8 cellular contexts compared by ENCODE assay signal in the genomic region with DNA sequence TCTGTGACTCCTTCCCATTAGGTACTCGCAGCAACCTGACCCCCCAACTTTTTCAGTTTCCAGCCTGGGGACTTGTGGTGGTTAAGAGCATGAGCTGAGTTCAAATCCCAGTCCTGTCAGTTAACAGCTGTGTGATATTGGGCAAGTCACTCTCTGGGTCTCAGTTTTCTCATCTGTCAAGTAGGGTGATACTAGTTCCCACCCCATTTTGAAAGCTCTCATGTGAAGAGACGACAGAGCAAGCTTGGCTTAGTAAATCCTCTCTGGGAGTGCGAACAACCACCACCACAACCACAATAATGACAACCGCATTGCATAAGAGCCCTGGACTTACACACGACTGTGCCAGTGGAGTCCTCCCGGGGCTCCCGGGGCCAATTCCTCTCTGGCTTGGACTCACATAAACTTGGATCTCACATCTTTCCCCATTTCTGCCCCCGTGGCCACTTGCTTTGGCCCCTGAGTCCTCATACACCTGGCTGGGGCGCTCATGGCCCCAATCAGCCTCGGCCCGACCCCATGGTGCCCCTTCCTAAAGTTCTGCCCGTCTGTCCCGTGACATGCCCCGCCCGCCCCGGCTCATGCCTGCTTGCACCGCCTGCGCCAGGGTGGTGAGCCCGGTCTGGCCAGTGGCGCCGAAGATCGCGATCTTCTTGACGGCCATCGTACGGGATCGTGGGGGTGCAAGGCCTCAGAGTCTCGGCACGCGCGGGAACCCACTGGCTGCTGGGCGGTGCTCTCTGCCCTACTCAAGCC. TPM values are rescaled to one million over a fixed set of nuclear protein-coding genes. Genes with fewer than 3 reads are reported as not detected.
A peak's percentile ranks its signal among the peaks of the same experiment; 100 is the strongest.
DNase-seq lines count a peak whose midpoint lies in the region; TF ChIP-seq lines count a peak whose summit lies in the region.

Gene BLVRB (minus strand): TSS at position 721 of the 756 bp plus-strand sequence. CDS start 57 bp downstream, at position 664.

- peaks cover 0 to 7% of the 10 kb centered on the region in 2 donors for H3K9me3 ChIP-seq in neuronal stem cell (replicated peaks in 1 of 2; ENCODE audit: control insufficient read depth in 2 of 2, insufficient read depth in 1 of 2, low read depth in 1 of 2, low read length in 2 of 2)

- H3K27ac Mint-ChIP-seq in activated CD4-positive, alpha-beta T cell treated with anti-CD3 and anti-CD28 coated beads, Interleukin-2, amount 10 ng/mL, durations not matched to agents 24 days and 14 days = peak within 1 kb of the TSS; percentile 87
- H3K27ac Mint-ChIP-seq in activated CD4-positive, alpha-beta memory T cell treated with anti-CD3 and anti-CD28 coated beads, Interleukin-2, amount 10 ng/mL, durations not matched to agents 7 days and 5 days = peak within 1 kb of the TSS; percentile 70

- no peak for DNase-seq in activated CD4-positive, alpha-beta T cell treated with anti-CD3 and anti-CD28 coated beads, Interleukin-2, amount 10 ng/mL, durations not matched to agents 24 days and 14 days
- no peak for DNase-seq in activated CD4-positive, alpha-beta T cell treated with anti-CD3 and anti-CD28 coated beads, Interleukin-2, amount 50 U/mL, for 1 hour
- DNase-seq in LNCaP clone FGC (ENCODE audit: low read depth) (no peak), fibroblast of villous mesenchyme (ENCODE audit: low read depth) (peak; percentile 88), neuronal stem cell (ENCODE audit: low spot score) (no peak), cerebellar nuclear complex (lab: John Stamatoyannopoulos, UW) (no peak), NCI-H2171 (lab: John Stamatoyannopoulos, UW) (no peak)
- DNase-seq in activated CD4-positive, alpha-beta memory T cell treated with anti-CD3 and anti-CD28 coated beads, Interleukin-2, amount 10 ng/mL, durations not matched to agents 7 days and 5 days = peak; percentile 20

- WGBS in neuronal stem cell (ENCODE audit: extremely low coverage in 2 of 2, insufficient read length in 2 of 2, insufficient replicate concordance in 1 of 2), 2 donors = no CpG with 5 or more reads among the region's 32 CpGs

- no peak within 1 kb of the TSS for H2BK120ac ChIP-seq in neuronal stem cell (ENCODE audit: low read depth, low read length)

- no peaks in the 10 kb centered on the region for H3K9me3 Mint-ChIP-seq in activated CD4-positive, alpha-beta T cell treated with anti-CD3 and anti-CD28 coated beads, Interleukin-2, amount 10 ng/mL, durations not matched to agents 24 days and 14 days
- H3K9me3 Mint-ChIP-seq in activated CD4-positive, alpha-beta memory T cell treated with anti-CD3 and anti-CD28 coated beads, Interleukin-2, amount 10 ng/mL, durations not matched to agents 7 days and 5 days = no peaks in the 10 kb centered on the region

- H3K14ac ChIP-seq in neuronal stem cell (ENCODE audit: low read length) = peak within 1 kb of the TSS; percentile 1

- H3K4ac ChIP-seq in neuronal stem cell (ENCODE audit: low read length) = no peak within 1 kb of the TSS

- H4K8ac ChIP-seq in neuronal stem cell (ENCODE audit: low read depth, low read length) = no peak within 1 kb of the TSS

- peaks cover 24% of the 10 kb centered on the region for H3K4me1 Mint-ChIP-seq in activated CD4-positive, alpha-beta T cell treated with anti-CD3 and anti-CD28 coated beads, Interleukin-2, amount 10 ng/mL, durations not matched to agents 24 days and 14 days
- H3K4me1 Mint-ChIP-seq in activated CD4-positive, alpha-beta memory T cell treated with anti-CD3 and anti-CD28 coated beads, Interleukin-2, amount 10 ng/mL, durations not matched to agents 7 days and 5 days = peaks cover 36% of the 10 kb centered on the region

- peak within 1 kb of the TSS; percentile 95 for H3K4me2 ChIP-seq in neuronal stem cell (ENCODE audit: insufficient read depth, low read length, poor library complexity, severe bottlenecking)

- CTCF ChIA-PET in activated CD4-positive, alpha-beta memory T cell treated with anti-CD3 and anti-CD28 coated beads, Interleukin-2, amount 10 ng/mL, durations not matched to agents 7 days and 5 days (lab: Charles Lee) = interaction anchor here (0.7 to 4.0 kb wide), 23 partner anchors 9 to 341 kb away, joined by 3 to 51 read pairs (median 5); partner anchors contain the start of genes AKT2, C19orf47, PLD3 and SERTAD1

- H2AFZ ChIP-seq in neuronal stem cell (ENCODE audit: low read length) = peak within 1 kb of the TSS; percentile 99

- H3K23ac ChIP-seq in neuronal stem cell (ENCODE audit: low read depth, low read length, poor library complexity) = peak within 1 kb of the TSS; percentile 98

- H3K27me3 Mint-ChIP-seq in activated CD4-positive, alpha-beta T cell treated with anti-CD3 and anti-CD28 coated beads, Interleukin-2, amount 10 ng/mL, durations not matched to agents 24 days and 14 days = peaks cover 23% of the 10 kb centered on the region
- peaks cover 23% of the 10 kb centered on the region for H3K27me3 Mint-ChIP-seq in activated CD4-positive, alpha-beta memory T cell treated with anti-CD3 and anti-CD28 coated beads, Interleukin-2, amount 10 ng/mL, durations not matched to agents 7 days and 5 days

- intact Hi-C loops in activated CD4-positive, alpha-beta T cell treated with anti-CD3 and anti-CD28 coated beads, Interleukin-2, amount 10 ng/mL, durations not matched to agents 24 days and 14 days (cut with micrococcal nuclease) = loop anchor here (1.0 to 5.0 kb wide), 6 partner anchors 21 to 140 kb away; partner anchors contain the start of gene SERTAD3

- H3K36me3 ChIP-seq in neuronal stem cell (replicated peaks in 1 of 2; ENCODE audit: control insufficient read depth in 2 of 2, insufficient read depth in 2 of 2, low read length in 2 of 2) = no peaks in the 10 kb centered on the region

- peak within 1 kb of the TSS; percentile 22 for H2BK15ac ChIP-seq in neuronal stem cell (ENCODE audit: low read length)

- H3K4me1 ChIP-seq in neuronal stem cell (ENCODE audit: control insufficient read depth in 2 of 2, insufficient read depth in 1 of 2, low read depth in 1 of 2, low read length in 2 of 2) = peaks cover 13 to 15% of the 10 kb centered on the region in 2 donors

- peak within 1 kb of the TSS; percentile 97 for H3K18ac ChIP-seq in neuronal stem cell (ENCODE audit: low read length)

- peak within 1 kb of the TSS; percentile 29 for H2AK5ac ChIP-seq in neuronal stem cell (ENCODE audit: low read depth, low read length)

- POLR2A ChIA-PET in activated CD4-positive, alpha-beta memory T cell treated with anti-CD3 and anti-CD28 coated beads, Interleukin-2, amount 10 ng/mL, durations not matched to agents 7 days and 5 days (lab: Charles Lee) = interaction anchor here (0.6 to 3.3 kb wide), 14 partner anchors 19 to 145 kb away, joined by 3 to 26 read pairs (median 5); partner anchors contain the start of genes C19orf47, PLD3, SERTAD1 and SERTAD3

- peaks cover 14 to 34% (median 33%) of the 10 kb centered on the region in 3 experiments for H3K27me3 ChIP-seq in neuronal stem cell (ENCODE audit: control insufficient read depth in 3 of 3, insufficient read depth in 3 of 3, low read depth in 1 of 3, low read length in 3 of 3)

- no peak within 1 kb of the TSS for H4K91ac ChIP-seq in neuronal stem cell (ENCODE audit: low read depth, low read length, poor library complexity)

- H2BK12ac ChIP-seq in neuronal stem cell (ENCODE audit: low read length) = peak within 1 kb of the TSS; percentile 66

- H3K36me3 Mint-ChIP-seq in activated CD4-positive, alpha-beta T cell treated with anti-CD3 and anti-CD28 coated beads, Interleukin-2, amount 10 ng/mL, durations not matched to agents 24 days and 14 days (ENCODE audit: low read depth) = peaks cover 2% of the 10 kb centered on the region
- peaks cover 6% of the 10 kb centered on the region for H3K36me3 Mint-ChIP-seq in activated CD4-positive, alpha-beta memory T cell treated with anti-CD3 and anti-CD28 coated beads, Interleukin-2, amount 10 ng/mL, durations not matched to agents 7 days and 5 days (ENCODE audit: low read depth)

- TF ChIP-seq CTCF in LNCaP clone FGC (IDR thresholded peaks at IDR 0.05; ENCODE audit: control insufficient read depth, extremely low read depth, insufficient read depth) (no peak), fibroblast of villous mesenchyme (IDR thresholded peaks at IDR 0.05; ENCODE audit: insufficient read depth, low read depth, low read length) (no peak)

- no peak within 1 kb of the TSS for H3K27ac ChIP-seq in neuronal stem cell (replicated peaks; ENCODE audit: low read length)

- peak within 1 kb of the TSS; percentile 98 for H3K9ac ChIP-seq in neuronal stem cell (ENCODE audit: low read depth, low read length, poor library complexity)

- peak within 1 kb of the TSS; percentile 96 for H3K4me3 Mint-ChIP-seq in activated CD4-positive, alpha-beta T cell treated with anti-CD3 and anti-CD28 coated beads, Interleukin-2, amount 10 ng/mL, durations not matched to agents 24 days and 14 days
- H3K4me3 Mint-ChIP-seq in activated CD4-positive, alpha-beta memory T cell treated with anti-CD3 and anti-CD28 coated beads, Interleukin-2, amount 10 ng/mL, durations not matched to agents 7 days and 5 days = peak within 1 kb of the TSS; percentile 87

- H3K79me1 ChIP-seq in neuronal stem cell (ENCODE audit: low read depth, low read length) = no peaks in the 10 kb centered on the region

- H2BK5ac ChIP-seq in neuronal stem cell (ENCODE audit: low read length) = peak within 1 kb of the TSS; percentile 4

- H3K4me3 ChIP-seq in LNCaP clone FGC (ENCODE audit: low read depth, low read length) (peak within 1 kb of the TSS; percentile 90), fibroblast of villous mesenchyme (ENCODE audit: low read depth, low read length) (peak within 1 kb of the TSS; percentile 73), neuronal stem cell (ENCODE audit: low read length in 2 of 2) (peak within 1 kb of the TSS; percentile 74 to 93)

RNA-seq across cellular contexts. Expression of gene BLVRB, which starts in this region (rescaled TPM):
- total RNA-seq in activated CD4-positive, alpha-beta T cell treated with anti-CD3 and anti-CD28 coated beads, Interleukin-2, amount 10 ng/mL, durations not matched to agents 24 days and 14 days = 7.5 and 10.6 TPM in 2 replicates
- total RNA-seq in activated CD4-positive, alpha-beta memory T cell treated with anti-CD3 and anti-CD28 coated beads, Interleukin-2, amount 10 ng/mL, durations not matched to agents 7 days and 5 days = 10 to 100 TPM; 20.1 to 20.5 TPM
- total RNA-seq in fibroblast of villous mesenchyme = 33.7 and 64.7 TPM in 2 replicates
- 25.7 TPM for polyA plus RNA-seq in neuronal stem cell (2013, experiment 1 of 2)
- 25.5 TPM for polyA plus RNA-seq in neuronal stem cell (2013, experiment 2 of 2)

Comparison
In these comparisons a context has a peak if more than half of its experiments do, and no peak if none do; other contexts are left out.
1. DNase-seq: peak in activated CD4-positive, alpha-beta memory T cell treated with anti-CD3 and anti-CD28 coated beads, Interleukin-2, amount 10 ng/mL, durations not matched to agents 7 days and 5 days (single experiment) and fibroblast of villous mesenchyme (single experiment); none in activated CD4-positive, alpha-beta T cell treated with anti-CD3 and anti-CD28 coated beads, Interleukin-2, amount 10 ng/mL, durations not matched to agents 24 days and 14 days (single experiment), activated CD4-positive, alpha-beta T cell treated with anti-CD3 and anti-CD28 coated beads, Interleukin-2, amount 50 U/mL, for 1 hour (single experiment), LNCaP clone FGC (single experiment), neuronal stem cell (single experiment), cerebellar nuclear complex (0 of 2) and NCI-H2171 (single experiment).
2. Peak in every context shown above with its lines, with median percentiles within 50 percentile points of each other: H3K4me3 ChIP-seq.